Comparison of ENCODE assay signal across 8 cellular contexts in the genomic region with DNA sequence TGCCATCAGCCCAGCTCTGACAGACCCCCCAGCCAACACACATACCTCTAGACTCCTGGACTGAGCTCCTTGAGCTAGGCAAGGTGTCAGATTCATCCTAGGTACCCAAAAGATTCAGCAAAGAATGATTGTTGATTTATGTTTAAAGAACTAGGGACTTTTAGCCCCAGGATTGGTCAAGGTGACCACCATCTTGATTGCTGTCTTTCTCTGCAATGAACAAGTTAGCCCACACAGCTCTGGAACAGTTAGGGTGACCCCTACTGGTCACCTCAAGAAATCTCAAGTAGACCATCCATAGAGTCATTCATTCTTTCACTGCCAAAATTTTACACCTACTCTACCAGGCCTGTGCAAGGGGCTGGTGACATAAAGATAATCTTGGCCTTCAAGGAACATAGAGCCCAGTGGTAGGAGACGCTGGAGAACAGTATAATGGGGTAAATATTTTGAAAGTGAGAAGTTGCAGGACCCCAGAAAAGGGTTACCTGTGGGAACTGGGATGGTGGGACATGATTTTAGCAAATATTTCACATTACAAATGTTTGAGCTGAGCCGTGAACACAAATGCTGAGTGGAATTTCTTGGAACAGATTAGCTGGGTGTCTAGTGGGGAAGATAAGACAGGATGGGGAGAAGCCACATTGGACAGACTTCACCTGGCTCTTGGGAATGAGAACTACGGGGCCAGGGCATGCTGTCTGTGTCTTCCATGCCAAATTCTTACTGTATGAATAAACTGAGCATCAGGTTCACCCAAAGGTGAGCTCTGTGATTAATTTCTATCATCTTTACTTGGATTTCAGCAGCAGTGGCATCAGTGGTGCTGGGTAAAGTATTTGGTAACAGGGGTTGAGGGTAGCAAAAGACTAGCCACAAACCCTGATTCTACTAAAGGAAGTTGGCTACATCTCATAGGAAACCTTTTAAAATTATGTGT. TPM values are rescaled to one million over a fixed set of nuclear protein-coding genes. Genes with fewer than 3 reads are reported as not detected.
DNase-seq lines count a peak whose midpoint lies in the region; ATAC-seq and TF ChIP-seq lines count a peak whose summit lies in the region.

No MANE protein-coding gene starts in this region.

- H3K27me3 Mint-ChIP-seq in MCF 10A (ENCODE audit: insufficient read depth, unreplicated experiment), result no peaks in the 10 kb centered on the region
- H3K27me3 Mint-ChIP-seq in immature natural killer cell (ENCODE audit: low read depth in 3 of 3), result peaks cover 0 to 2% (median 1%) of the 10 kb centered on the region in 3 donors

- intact Hi-C loops in Panc1 (cut with micrococcal nuclease; ENCODE audit: unreplicated experiment), result loop anchor here (5.0 kb wide), 1 partner anchor 247 kb away; no protein-coding TSS in a partner anchor
- intact Hi-C loops in MCF 10A (cut with micrococcal nuclease), result loop anchor here (1.0 kb wide), 5 partner anchors 81 to 248 kb away; no protein-coding TSS in a partner anchor

- H3K4me1 Mint-ChIP-seq in MCF 10A (ENCODE audit: insufficient read depth, unreplicated experiment) (peaks cover 7% of the 10 kb centered on the region), immature natural killer cell (no peaks in the 10 kb centered on the region)

- DNase-seq in AG09309 (ENCODE audit: low read depth) (no peak), HPDE6-E6E7 (ENCODE audit: extremely low spot score) (peak; percentile 22), Panc1 (ENCODE audit: low read depth, low spot score) (no peak), MCF 10A (ENCODE audit: unreplicated experiment) (peak; percentile 80), immature natural killer cell (peak; percentile 18 to 53 (median 50)), middle frontal gyrus (ENCODE audit: extremely low spot score, low spot score) (no peak)
- DNase-seq in stimulated activated CD8-positive, alpha-beta memory T cell treated with anti-CD3 and anti-CD28 coated beads, Interleukin-4, amount 100 ng/mL, for 48 hours, result peak; percentile 32

- no peaks in the 10 kb centered on the region for H3K27me3 ChIP-seq in Panc1 (ENCODE audit: control insufficient read depth, insufficient read depth, low read length)

- H3K4me3 ChIP-seq in AG09309 (ENCODE audit: control insufficient read depth, low read depth, low read length) (no peak overlapping the region), Panc1 (ENCODE audit: low read depth in 2 of 2, low read length in 2 of 2) (no peak overlapping the region)

- H3K9me3 Mint-ChIP-seq in MCF 10A (ENCODE audit: unreplicated experiment) (no peaks in the 10 kb centered on the region), immature natural killer cell (no peaks in the 10 kb centered on the region)

- H3K36me3 ChIP-seq in Panc1 (ENCODE audit: control insufficient read depth, insufficient read depth, low read length), result no peaks in the 10 kb centered on the region

- BruUV-seq in Panc1 (replicated peaks; lab: Mats Ljungman, UMichigan), result no TSS peak
- no TSS peak for BruUV-seq in MCF 10A (replicated peaks; lab: Mats Ljungman, UMichigan)

- POLR2A ChIA-PET in Panc1 (lab: Charles Lee) (interaction anchor here (0.6 kb wide), 2 partner anchors 74 to 84 kb away, joined by 3 to 5 read pairs; no protein-coding TSS in a partner anchor), MCF 10A (lab: Yijun Ruan, JAX) (interaction anchor here (0.6 to 1.8 kb wide), 9 partner anchors 12 to 249 kb away, joined by 3 to 10 read pairs (median 3); a partner anchor contains a TSS)

- peak overlapping the region; percentile 3; the same call in 1 of the 2 replicates for H3K27ac ChIP-seq in Panc1 (ENCODE audit: low read length)

- no peaks in the 10 kb centered on the region for H3K9me3 ChIP-seq in Panc1 (ENCODE audit: control insufficient read depth, insufficient read depth, low read depth, low read length)

- H3K4me3 Mint-ChIP-seq in MCF 10A (ENCODE audit: unreplicated experiment) (no peak overlapping the region), immature natural killer cell (no peak overlapping the region)

- ATAC-seq in Panc1, result peak; percentile 32; the same call in 1 of the 2 replicates

- CTCF ChIA-PET in Panc1 (lab: Charles Lee) (interaction anchor here (0.5 to 1.0 kb wide), 4 partner anchors 8 to 241 kb away, joined by 3 to 4 read pairs (median 3); no protein-coding TSS in a partner anchor), MCF 10A (lab: Yijun Ruan, JAX) (interaction anchor here (0.6 to 5.0 kb wide), 46 partner anchors 8 to 954 kb away, joined by 3 to 79 read pairs (median 4); a partner anchor contains a TSS)

- in situ Hi-C loops in Panc1 (cut with HindIII; ENCODE audit: low pct_unique_long_range_greater_than_20kb, low sequenced_read_pairs), result no loop called here

- H3K27ac Mint-ChIP-seq in MCF 10A (ENCODE audit: low read depth, unreplicated experiment) (no peak overlapping the region), immature natural killer cell (peak overlapping the region in 1 of 6 donors; percentile 25)

- TF ChIP-seq CTCF in AG09309 (IDR thresholded peaks at IDR 0.05; ENCODE audit: control insufficient read depth, insufficient read depth, low read depth, low read length, missing control alignments), result peak; percentile 65
- peak; percentile 72 for TF ChIP-seq CTCF in GM12874 (IDR thresholded peaks at IDR 0.05; ENCODE audit: insufficient read depth, low read depth, low read length)
- TF ChIP-seq CTCF in Panc1 (IDR thresholded peaks at IDR 0.05), result peak; percentile 88
- TF ChIP-seq CTCF in MCF 10A (IDR thresholded peaks at IDR 0.05; ENCODE audit: unreplicated experiment), result peak; percentile 87

- peaks cover 23% of the 10 kb centered on the region for H3K4me1 ChIP-seq in Panc1 (ENCODE audit: control insufficient read depth, insufficient read depth, low read length)

- H3K36me3 Mint-ChIP-seq in MCF 10A (ENCODE audit: insufficient read depth, unreplicated experiment), result no peaks in the 10 kb centered on the region
- H3K36me3 Mint-ChIP-seq in immature natural killer cell, result no peaks in the 10 kb centered on the region

RNA-seq across cellular contexts. Expression of a gene that starts 39.1 kb away (rescaled TPM):
- 0.21 TPM for total RNA-seq in Panc1 (2021; ENCODE audit: unreplicated experiment)
- 0.31 TPM for polyA plus RNA-seq in Panc1 (2012; ENCODE audit: insufficient read length)
- total RNA-seq in MCF 10A (2022), result 0.07 TPM in 1 of 2 replicates, not detected in the other
- polyA plus RNA-seq in immature natural killer cell, result under 1 TPM in 1 of 3 donors, not detected in 2; 0.41 TPM

Comparison
In these comparisons a context has a peak if more than half of its experiments do, and no peak if none do; other contexts are left out.
1. DNase-seq: peak in HPDE6-E6E7 (single experiment), MCF 10A (single experiment), immature natural killer cell (3 of 3) and stimulated activated CD8-positive, alpha-beta memory T cell treated with anti-CD3 and anti-CD28 coated beads, Interleukin-4, amount 100 ng/mL, for 48 hours (single experiment); none in AG09309 (single experiment), Panc1 (single experiment) and middle frontal gyrus (single experiment).
2. Peak in every context shown above with its lines, with median percentiles within 50 percentile points of each other: CTCF ChIP-seq.